In the genomic region with DNA sequence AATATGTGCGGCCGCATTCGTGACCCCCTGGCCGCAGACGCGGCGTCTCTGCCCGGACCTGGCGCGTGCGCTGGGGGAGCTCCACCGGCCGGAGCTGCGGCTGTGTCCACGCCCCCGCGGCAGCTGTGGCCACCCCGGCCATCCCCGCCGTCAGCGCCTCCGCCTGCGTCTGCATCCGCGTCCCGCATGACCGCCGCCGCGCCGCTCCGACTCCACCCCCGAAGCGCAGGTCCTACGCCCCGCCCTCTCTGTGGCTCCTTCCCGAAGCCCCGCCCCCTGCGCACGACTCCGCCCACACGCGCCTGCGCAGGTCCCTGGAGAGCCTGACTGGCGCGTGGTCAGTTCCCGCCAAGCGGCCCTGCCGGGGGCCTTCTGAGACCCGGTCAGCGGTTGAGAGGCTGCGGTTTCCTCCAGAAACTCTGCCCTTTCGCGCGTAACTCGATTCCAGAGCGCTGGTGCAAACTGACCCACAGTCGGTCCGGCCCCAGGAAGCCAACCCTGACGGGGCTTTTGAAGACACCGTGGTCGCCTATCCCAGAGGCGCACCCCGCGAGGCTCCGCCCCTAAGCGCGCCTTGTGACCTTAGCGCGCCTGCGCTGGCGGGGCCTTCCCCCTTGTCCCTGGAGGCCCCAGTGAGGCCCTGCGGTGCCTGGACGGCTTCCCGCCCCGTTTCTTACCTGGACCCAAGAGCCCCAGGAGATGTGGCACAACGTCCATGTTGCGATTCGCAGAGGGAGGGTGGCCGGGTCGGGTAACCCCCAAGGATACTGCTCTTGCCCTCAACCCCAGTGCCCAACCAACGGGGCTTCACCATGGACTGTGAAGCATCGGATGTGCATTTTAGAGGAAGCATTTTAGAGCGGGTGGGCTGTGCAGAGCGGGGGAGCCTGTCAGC, we compare ENCODE assay signal across 8 cellular contexts. TPM values are rescaled to one million over a fixed set of nuclear protein-coding genes. Genes with fewer than 3 reads are reported as not detected.
A peak's percentile ranks its signal among the peaks of the same experiment; 100 is the strongest.
DNase-seq lines count a peak whose midpoint lies in the region; ATAC-seq, FAIRE-seq and TF ChIP-seq lines count a peak whose summit lies in the region.

A gene with protein sequence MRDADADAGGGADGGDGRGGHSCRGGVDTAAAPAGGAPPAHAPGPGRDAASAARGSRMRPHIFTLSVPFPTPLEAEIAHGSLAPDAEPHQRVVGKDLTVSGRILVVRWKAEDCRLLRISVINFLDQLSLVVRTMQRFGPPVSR (minus strand): TSS at position 554 of the 895 bp plus-strand sequence. CDS start 366 bp downstream, at position 188.

- TF ChIP-seq POLR2A in GM12892 (IDR thresholded peaks at IDR 0.05; ENCODE audit: low read depth, low read length) = peak; percentile 63; the same call in 1 of the 2 replicates
- TF ChIP-seq POLR2A in adrenal gland (IDR thresholded peaks at IDR 0.05) = peak in 1 of 2 donors; percentile 86
- peak; percentile 82 for TF ChIP-seq POLR2A in prostate gland (IDR thresholded peaks at IDR 0.05)

- intact Hi-C loops in adrenal gland (cut with DNase I) = no loop called here
- intact Hi-C loops in left cardiac atrium (cut with DNase I) = no loop called here
- intact Hi-C loops in prostate gland (cut with DNase I) = no loop called here

- TF ChIP-seq CTCF in adrenal gland (IDR thresholded peaks at IDR 0.05) (no peak), prostate gland (IDR thresholded peaks at IDR 0.05) (no peak)

- ATAC-seq in HG02763 (IDR thresholded peaks at IDR 0.05; ENCODE audit: unreplicated experiment) (peak; percentile 85), left cardiac atrium (peak; percentile 95 to 97)

- WGBS in adrenal gland, 4 donors = 2 to 50% (median 21%) methylated on average over 9 to 84 of the region's 85 CpGs
- 25% methylated on average over 12 of the region's 85 CpGs for WGBS in prostate gland

- peak within 1 kb of the TSS; percentile 38 to 90 (median 78) for H3K27ac ChIP-seq in adrenal gland
- peak within 1 kb of the TSS; percentile 72 to 73 for H3K27ac ChIP-seq in prostate gland

- H3K4me1 ChIP-seq in adrenal gland (replicated peaks in 1 of 2) (no peaks in the 10 kb centered on the region), prostate gland (replicated peaks) (no peaks in the 10 kb centered on the region)

- H3K27me3 ChIP-seq in adrenal gland (no peaks in the 10 kb centered on the region), prostate gland (replicated peaks; ENCODE audit: insufficient read depth) (no peaks in the 10 kb centered on the region)

- peak within 1 kb of the TSS in 2 of 4 donors; percentile 34 to 64 for H3K4me3 ChIP-seq in adrenal gland
- H3K4me3 ChIP-seq in prostate gland = peak within 1 kb of the TSS; percentile 41 to 43

- H3K36me3 ChIP-seq in adrenal gland (replicated peaks in 1 of 2) (no peaks in the 10 kb centered on the region), prostate gland (no peaks in the 10 kb centered on the region)

- DNase-seq in GM12892 (ENCODE audit: insufficient read length) (peak; percentile 92), NCI-H1417 treated with DMSO at 0.1 percent for 48 hours (lab: John Stamatoyannopoulos, UW) (peak; percentile 57), T-helper 1 cell (peak; percentile 82 to 92 (median 89)), adrenal gland (peak; percentile 93 to 96 (median 95)), left cardiac atrium (peak; percentile 93), prostate gland (ENCODE audit: low spot score) (peak; percentile 87), ureter (ENCODE audit: low spot score) (peak; percentile 93)

- H3K9me3 ChIP-seq in adrenal gland (replicated peaks in 1 of 3) (no peaks in the 10 kb centered on the region), prostate gland (no peaks in the 10 kb centered on the region)

- peak; percentile 93 for FAIRE-seq in GM12892 (lab: Jason Lieb, UNC)

RNA-seq across cellular contexts. Expression of the gene that starts here (rescaled TPM):
- 20.1 TPM for polyA plus RNA-seq in GM12892 (2012; ENCODE audit: missing spikeins)
- total RNA-seq in adrenal gland (10 to 100 TPM; 22.5 to 72.5 (median 50.8) TPM), left cardiac atrium (10 to 100 TPM; 17.7 TPM), prostate gland (10 to 100 TPM; 39.1 to 44.2 TPM), ureter (17.5 TPM)
- polyA plus RNA-seq in adrenal gland = 10 to 100 TPM; 11.3 to 24.0 (median 12.0) TPM
